Comparison of ENCODE assay signal across 8 cellular contexts in genomic region chr6:170294813-170295518, GRCh38. TPM values are rescaled to one million over a fixed set of nuclear protein-coding genes. Genes with fewer than 3 reads are reported as not detected.
DNase-seq lines count a peak whose midpoint lies in the region; ATAC-seq and TF ChIP-seq lines count a peak whose summit lies in the region.

No MANE protein-coding gene starts in this region.

- no peaks in the 10 kb centered on the region for H3K36me3 ChIP-seq in RWPE2 (ENCODE audit: low read depth)
- H3K36me3 ChIP-seq in spleen = no peaks in the 10 kb centered on the region

- 12 to 17% (median 16%) methylated on average over 17 to 31 of the region's 31 CpGs for WGBS in spleen, 5 donors

- H3K4me3 ChIP-seq in RWPE2 (ENCODE audit: severe bottlenecking) (peak overlapping the region; percentile 30), spleen (peak overlapping the region; percentile 3 to 76 (median 47))

- H3K27me3 ChIP-seq in RWPE2 (ENCODE audit: insufficient read depth, poor library complexity, severe bottlenecking) (peaks cover 6% of the 10 kb centered on the region), spleen (replicated peaks in 1 of 7) (peaks cover 8 to 100% (median 75%) of the 10 kb centered on the region in 7 donors)

- H3K9me3 ChIP-seq in RWPE2 (ENCODE audit: severe bottlenecking) (no peaks in the 10 kb centered on the region), spleen (no peaks in the 10 kb centered on the region)

- intact Hi-C loops in spleen (cut with DNase I; ENCODE audit: low total_unique reads) = no loop called here

- DNase-seq in NCI-H146 (lab: John Stamatoyannopoulos, UW) (peak; percentile 70), NCI-H146 treated with DMSO at 0.1 percent for 48 hours (lab: John Stamatoyannopoulos, UW; ENCODE audit: unreplicated experiment) (no peak), RWPE2 (ENCODE audit: low spot score) (no peak), globus pallidus (ENCODE audit: low spot score) (peak; percentile 51), spleen (no peak), NCI-H524 treated with DMSO at 0.1 percent for 48 hours (lab: John Stamatoyannopoulos, UW) (no peak)
- no peak for DNase-seq in stimulated activated CD4-positive, alpha-beta T cell treated with anti-CD3 and anti-CD28 coated beads, Interleukin-1b, Interleukin-23, amount 100 ng/mL, for 48 hours
- no peak for DNase-seq in effector CD4-positive, alpha-beta T cell

- no peaks in the 10 kb centered on the region for H3K4me1 ChIP-seq in RWPE2 (ENCODE audit: insufficient read depth, poor library complexity, severe bottlenecking)
- H3K4me1 ChIP-seq in spleen = peaks cover 32 to 75% (median 61%) of the 10 kb centered on the region in 6 donors

- ATAC-seq in RWPE2 (ENCODE audit: low read depth) = no peak

- TF ChIP-seq POLR2A in spleen (IDR thresholded peaks at IDR 0.05) = no peak

- H3K27ac ChIP-seq in RWPE2 (ENCODE audit: poor library complexity, severe bottlenecking) = no peak overlapping the region
- H3K27ac ChIP-seq in spleen = no peak overlapping the region

- TF ChIP-seq CTCF in RWPE2 (IDR thresholded peaks at IDR 0.05; ENCODE audit: poor library complexity, severe bottlenecking) (no peak), spleen (IDR thresholded peaks at IDR 0.05 in 8 of 11, conservative IDR thresholded peaks at IDR 0.05 in 3 of 11) (no peak)

RNA-seq across cellular contexts. Expression of gene DLL1, which starts 4.1 kb away (rescaled TPM):
- total RNA-seq in spleen = 100 to 1,000 TPM in 2 of 7 donors, 10 to 100 TPM in 5; 34.7 to 119 (median 79.8) TPM
- 10 to 100 TPM; 12.6 to 30.3 (median 15.0) TPM for polyA plus RNA-seq in spleen

RNA-seq across cellular contexts. Expression of gene FAM120B, which starts 11.6 kb away (rescaled TPM):
- 10 to 100 TPM; 24.8 to 41.2 (median 27.4) TPM for total RNA-seq in spleen
- polyA plus RNA-seq in spleen = 1 to 10 TPM; 7.6 to 8.7 (median 8.5) TPM

Comparison
In these comparisons a context has a peak if more than half of its experiments do, and no peak if none do; other contexts are left out.
1. DNase-seq: peak in NCI-H146 (single experiment) and globus pallidus (single experiment); none in NCI-H146 treated with DMSO at 0.1 percent for 48 hours (single experiment), RWPE2 (single experiment), spleen (single experiment), stimulated activated CD4-positive, alpha-beta T cell treated with anti-CD3 and anti-CD28 coated beads, Interleukin-1b, Interleukin-23, amount 100 ng/mL, for 48 hours (single experiment), NCI-H524 treated with DMSO at 0.1 percent for 48 hours (single experiment) and effector CD4-positive, alpha-beta T cell (single experiment).